Comparison of ENCODE assay signal across 1 cellular context in the genomic region with DNA sequence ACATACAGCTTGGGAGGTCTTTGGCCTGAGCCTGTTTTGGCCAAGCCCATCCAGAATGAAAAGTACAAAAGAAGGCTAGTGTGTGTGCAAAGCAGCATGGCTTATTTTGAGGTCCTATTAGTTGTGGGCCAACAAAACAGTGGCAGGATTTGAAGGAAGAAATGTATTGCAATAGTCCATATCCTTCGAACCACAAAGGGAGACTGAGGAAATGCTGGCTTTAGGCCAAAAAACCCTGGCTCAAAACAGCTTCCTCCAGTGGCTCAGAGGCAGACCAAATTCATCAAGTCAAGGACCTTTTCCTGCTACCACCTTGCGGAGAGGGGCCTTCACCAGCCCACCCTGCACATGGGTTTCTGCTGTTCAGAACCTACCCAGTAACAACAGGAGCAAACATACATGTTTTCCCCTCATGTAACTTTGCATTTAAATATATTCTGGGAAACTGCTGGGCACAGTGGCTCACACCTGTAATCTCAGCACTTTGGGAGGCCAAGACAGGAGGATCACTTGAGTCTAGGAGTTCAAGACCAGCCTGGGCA.
TF ChIP-seq lines count a peak whose summit lies in the region.

No MANE protein-coding gene starts in this region.

TF ChIP-seq in K562, 482 proteins besides CTCF, POLR2A, EP300 and RAD21:
- peak; percentile 89 for TF ChIP-seq NFIC (IDR thresholded peaks at IDR 0.05)
- peak; percentile 46; the same call in 1 of the 2 replicates for TF ChIP-seq NFIX (CRISPR knock-in tag; IDR thresholded peaks at IDR 0.05; ENCODE audit: low read depth)
- TF ChIP-seq, protein P1, sequence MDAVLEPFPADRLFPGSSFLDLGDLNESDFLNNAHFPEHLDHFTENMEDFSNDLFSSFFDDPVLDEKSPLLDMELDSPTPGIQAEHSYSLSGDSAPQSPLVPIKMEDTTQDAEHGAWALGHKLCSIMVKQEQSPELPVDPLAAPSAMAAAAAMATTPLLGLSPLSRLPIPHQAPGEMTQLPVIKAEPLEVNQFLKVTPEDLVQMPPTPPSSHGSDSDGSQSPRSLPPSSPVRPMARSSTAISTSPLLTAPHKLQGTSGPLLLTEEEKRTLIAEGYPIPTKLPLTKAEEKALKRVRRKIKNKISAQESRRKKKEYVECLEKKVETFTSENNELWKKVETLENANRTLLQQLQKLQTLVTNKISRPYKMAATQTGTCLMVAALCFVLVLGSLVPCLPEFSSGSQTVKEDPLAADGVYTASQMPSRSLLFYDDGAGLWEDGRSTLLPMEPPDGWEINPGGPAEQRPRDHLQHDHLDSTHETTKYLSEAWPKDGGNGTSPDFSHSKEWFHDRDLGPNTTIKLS (IDR thresholded peaks at IDR 0.05; ENCODE audit: borderline replicate concordance, low read depth): no peak
- TF ChIP-seq HEY1 (CRISPR knock-in tag; IDR thresholded peaks at IDR 0.05; ENCODE audit: borderline replicate concordance): no peak
- TF ChIP-seq POLR3A (IDR thresholded peaks at IDR 0.05; ENCODE audit: borderline replicate concordance, extremely low read depth, insufficient read depth, insufficient read length): no peak
TF ChIP-seq in K562: peak in this region for 2.
